In genomic region chr11:57885298-57886035, GRCh38 we compare ENCODE assay signal across 11 cellular contexts.
A peak's percentile ranks its signal among the peaks of the same experiment; 100 is the strongest.
DNase-seq lines count a peak whose midpoint lies in the region; ATAC-seq, FAIRE-seq and TF ChIP-seq lines count a peak whose summit lies in the region.
"Had no signal": no experiment of that assay in that cellular context is flagged by ENCODE, and none has a peak within 500 bp of the region (broad histone marks: within the 10 kb centered on the region; RNA-seq: fewer than 3 reads in every experiment).

No MANE protein-coding gene starts in this region.

- no peak overlapping the region for H3K27ac Mint-ChIP-seq in HFFc6
- no peak overlapping the region for H3K27ac Mint-ChIP-seq in osteocyte (ENCODE audit: unreplicated experiment)
- H3K27ac Mint-ChIP-seq: activated T-helper 17 cell treated with anti-CD3 and anti-CD28 coated beads, Interleukin-2, amount 50 U/mL, for 72 hours had no signal

- no peak overlapping the region for H3K4me3 ChIP-seq in endothelial cell of umbilical vein (replicated peaks in 1 of 3; ENCODE audit: insufficient read depth in 1 of 3, low read depth in 1 of 3, low read length in 3 of 3)
- H3K4me3 ChIP-seq: right lobe of liver had no signal

- H3K4me2 ChIP-seq in endothelial cell of umbilical vein (ENCODE audit: insufficient read depth, low read length): no peak overlapping the region

- H3K4me1 Mint-ChIP-seq in HFFc6 (ENCODE audit: low read depth) (no peaks in the 10 kb centered on the region), osteocyte (ENCODE audit: unreplicated experiment) (no peaks in the 10 kb centered on the region)
- H3K4me1 Mint-ChIP-seq: activated T-helper 17 cell treated with anti-CD3 and anti-CD28 coated beads, Interleukin-2, amount 50 U/mL, for 72 hours had no signal

- H3K9ac ChIP-seq in endothelial cell of umbilical vein (replicated peaks; ENCODE audit: extremely low read depth, insufficient read depth, low read length): no peak overlapping the region

- CTCF ChIA-PET in endothelial cell of umbilical vein (lab: Charles Lee): no interaction called here

- H2AFZ ChIP-seq in endothelial cell of umbilical vein (ENCODE audit: low read depth, low read length): no peak overlapping the region

- H3K4me1 ChIP-seq in endothelial cell of umbilical vein (ENCODE audit: control insufficient read depth, extremely low read depth, insufficient read depth, low read length): no peaks in the 10 kb centered on the region
- H3K4me1 ChIP-seq: right lobe of liver had no signal

- no peaks in the 10 kb centered on the region for H3K9me3 ChIP-seq in endothelial cell of umbilical vein (replicated peaks; ENCODE audit: control insufficient read depth, insufficient read depth, low read length)
- H3K9me3 ChIP-seq: right lobe of liver had no signal

- intact Hi-C loops in endothelial cell of umbilical vein (cut with micrococcal nuclease): no loop called here

- TF ChIP-seq POLR2A in endothelial cell of umbilical vein (IDR thresholded peaks at IDR 0.05; ENCODE audit: low read depth, low read length): no peak

- H3K27me3 Mint-ChIP-seq in HFFc6 (ENCODE audit: insufficient read depth): no peaks in the 10 kb centered on the region; the same call in 1 of the 2 replicates
- H3K27me3 Mint-ChIP-seq in osteocyte (ENCODE audit: unreplicated experiment): no peaks in the 10 kb centered on the region

- dilution Hi-C loops in endothelial cell of umbilical vein (cut with MboI; ENCODE audit: extremely low pct_ligation_motif_present, low sequenced_read_pairs): no loop called here

- no peak for FAIRE-seq in endothelial cell of umbilical vein (lab: Jason Lieb, UNC)

- POLR2A ChIA-PET in endothelial cell of umbilical vein (lab: Charles Lee): no interaction called here

- no peaks in the 10 kb centered on the region for H3K9me3 Mint-ChIP-seq in HFFc6
- peaks cover 3% of the 10 kb centered on the region for H3K9me3 Mint-ChIP-seq in osteocyte (ENCODE audit: unreplicated experiment)
- H3K9me3 Mint-ChIP-seq: activated T-helper 17 cell treated with anti-CD3 and anti-CD28 coated beads, Interleukin-2, amount 50 U/mL, for 72 hours had no signal

- ATAC-seq in HG03108 (IDR thresholded peaks at IDR 0.05; ENCODE audit: unreplicated experiment): no peak
- ATAC-seq: activated T-helper 17 cell treated with anti-CD3 and anti-CD28 coated beads, Interleukin-2, amount 50 U/mL, for 72 hours had no signal

- no peaks in the 10 kb centered on the region for H3K27me3 ChIP-seq in endothelial cell of umbilical vein (ENCODE audit: control insufficient read depth in 2 of 2, insufficient read depth in 2 of 2, low read length in 2 of 2)
- H3K27me3 ChIP-seq: right lobe of liver had no signal

- no peaks in the 10 kb centered on the region for H3K36me3 ChIP-seq in endothelial cell of umbilical vein (ENCODE audit: control insufficient read depth in 2 of 2, extremely low read depth in 1 of 2, insufficient read depth in 2 of 2, low read length in 2 of 2)
- H3K36me3 ChIP-seq: right lobe of liver had no signal

- H3K27ac ChIP-seq in endothelial cell of umbilical vein (ENCODE audit: insufficient read depth, low read depth, low read length): no peak overlapping the region
- H3K27ac ChIP-seq: right lobe of liver had no signal

- DNase-seq in HFFc6 (peak; percentile 22), RPMI7951 (ENCODE audit: low read depth) (peak; percentile 25), endothelial cell of umbilical vein (ENCODE audit: low read depth, low spot score) (peak; percentile 25), osteocyte (ENCODE audit: extremely low spot score, unreplicated experiment) (peak; percentile 38), epidermal melanocyte (ENCODE audit: insufficient read length, low spot score) (no peak), D341Med (ENCODE audit: low spot score) (no peak)
- DNase-seq: effector CD8-positive, alpha-beta T cell; NCI-H510A; right lobe of liver had no signal

- no TSS peak for BruUV-seq in endothelial cell of umbilical vein (replicated peaks; lab: Mats Ljungman, UMichigan)

- H3K4me3 Mint-ChIP-seq in HFFc6: no peak overlapping the region
- H3K4me3 Mint-ChIP-seq in osteocyte (ENCODE audit: unreplicated experiment): no peak overlapping the region
- H3K4me3 Mint-ChIP-seq: activated T-helper 17 cell treated with anti-CD3 and anti-CD28 coated beads, Interleukin-2, amount 50 U/mL, for 72 hours had no signal

- H3K36me3 Mint-ChIP-seq in HFFc6 (ENCODE audit: low read depth) (no peaks in the 10 kb centered on the region), osteocyte (ENCODE audit: unreplicated experiment) (no peaks in the 10 kb centered on the region)

- no peak for TF ChIP-seq CTCF in HFFc6 (IDR thresholded peaks at IDR 0.05)
- TF ChIP-seq CTCF in endothelial cell of umbilical vein (IDR thresholded peaks at IDR 0.05; ENCODE audit: extremely low read depth in 1 of 2, insufficient read depth in 1 of 2, low read depth in 1 of 2, low read length in 2 of 2): no peak
- TF ChIP-seq CTCF in osteocyte (IDR thresholded peaks at IDR 0.05): no peak

- no peaks in the 10 kb centered on the region for H3K79me2 ChIP-seq in endothelial cell of umbilical vein (ENCODE audit: control insufficient read depth, insufficient read depth, low read length)

- H4K20me1 ChIP-seq in endothelial cell of umbilical vein (replicated peaks; ENCODE audit: control insufficient read depth, extremely low read depth, insufficient read depth, low read length): no peaks in the 10 kb centered on the region

- no peaks in the 10 kb centered on the region for H3K9me1 ChIP-seq in endothelial cell of umbilical vein (replicated peaks; ENCODE audit: control insufficient read depth, extremely low read depth, insufficient read depth, low read length)

TF ChIP-seq in endothelial cell of umbilical vein, 7 proteins besides CTCF, POLR2A, EP300 and RAD21:
- TF ChIP-seq JUN (IDR thresholded peaks at IDR 0.05; ENCODE audit: borderline replicate concordance, insufficient read depth, insufficient read length, low read depth) (no peak), FOS (IDR thresholded peaks at IDR 0.05; ENCODE audit: borderline replicate concordance, insufficient read depth, low read length) (no peak), POLR2AphosphoS5 (IDR thresholded peaks at IDR 0.05; ENCODE audit: insufficient read depth, low read depth, low read length) (no peak), EZH2 (IDR thresholded peaks at IDR 0.05; ENCODE audit: borderline replicate concordance, low read depth, low read length, severe bottlenecking) (no peak), MAX (IDR thresholded peaks at IDR 0.05; ENCODE audit: insufficient read depth, insufficient read length) (no peak), MYC (IDR thresholded peaks at IDR 0.05; ENCODE audit: low read depth, low read length) (no peak), GATA2 (IDR thresholded peaks at IDR 0.05; ENCODE audit: insufficient read depth, insufficient read length, low read depth, low read length) (no peak)

Comparison
In these comparisons a context has a peak if more than half of its experiments do, and no peak if none do; other contexts are left out.
1. DNase-seq: peak in HFFc6 (single experiment), RPMI7951 (single experiment), endothelial cell of umbilical vein (single experiment) and osteocyte (single experiment); none in epidermal melanocyte (single experiment) and D341Med (single experiment).